ENCODE assay signal across 9 cellular contexts in the genomic region with DNA sequence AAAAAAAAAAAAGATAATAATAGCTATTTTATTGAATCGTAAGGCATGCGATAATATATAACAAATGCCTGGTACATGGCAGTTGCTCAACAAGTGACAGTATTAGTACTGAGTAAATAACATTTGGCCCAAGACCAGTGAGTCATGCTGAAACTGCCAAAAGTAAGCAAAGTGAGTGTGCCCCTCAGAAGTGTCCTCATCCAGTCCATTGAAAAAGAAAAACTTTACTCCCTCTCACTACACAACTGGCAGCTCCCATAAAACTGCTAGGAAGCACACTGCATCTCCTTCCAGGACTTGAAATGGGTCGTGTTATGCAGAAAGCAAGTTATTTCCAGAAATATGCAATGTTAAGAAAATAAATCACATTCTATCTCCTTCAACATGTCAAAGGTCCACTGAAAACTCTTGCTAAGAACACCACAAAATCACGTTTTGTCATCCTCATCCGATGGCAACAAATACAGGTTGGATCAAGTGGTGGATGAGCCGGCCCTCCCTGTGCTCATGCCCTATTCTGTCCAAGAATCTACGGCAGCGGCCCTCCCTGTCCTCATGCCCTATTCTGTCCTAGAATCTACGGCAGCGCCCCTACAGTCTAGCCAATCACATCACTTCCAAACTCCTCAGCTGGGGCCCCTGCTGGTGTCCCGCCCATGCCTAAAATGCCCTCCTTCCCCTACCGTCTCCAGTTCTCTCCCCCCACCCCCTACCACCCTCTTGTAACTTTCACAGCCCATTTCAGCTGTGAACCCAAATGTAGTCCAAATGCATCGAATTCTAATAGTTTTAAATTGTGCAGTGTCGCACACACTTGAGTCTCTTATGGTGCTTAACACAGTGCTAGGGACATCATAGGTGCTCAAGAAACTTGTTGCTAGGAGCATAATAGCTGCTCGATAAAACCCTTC. TPM values are rescaled to one million over a fixed set of nuclear protein-coding genes. Genes with fewer than 3 reads are reported as not detected.
DNase-seq lines count a peak whose midpoint lies in the region; ATAC-seq and TF ChIP-seq lines count a peak whose summit lies in the region.
"Had no signal": no experiment of that assay in that cellular context is flagged by ENCODE, and none has a peak within 500 bp of the region (broad histone marks: within the 10 kb centered on the region; RNA-seq: fewer than 3 reads in every experiment).

No MANE protein-coding gene starts in this region.

- H3K36me3 ChIP-seq in BLaER1 treated with 17β-estradiol and CSF1 and Interleukin-3, amounts not matched to agents 10 nM and 100 nM: peaks cover 0 to 33% (median 17%) of the 10 kb centered on the region in 11 experiments; a peak in 16 of 22 replicates
- H3K36me3 ChIP-seq in mesodermal cell (ENCODE audit: control insufficient read depth, insufficient read depth, low read length): peaks cover 30% of the 10 kb centered on the region
- H3K36me3 ChIP-seq in spleen: no peaks in the 10 kb centered on the region

- ATAC-seq in central memory CD8-positive, alpha-beta T cell (replicated peaks; ENCODE audit: extremely low read depth, poor library complexity, severe bottlenecking): no peak
- ATAC-seq in GM21723 (IDR thresholded peaks at IDR 0.05; ENCODE audit: unreplicated experiment): no peak

- peak overlapping the region in 3 of 4 donors; percentile 53 to 90 (median 77) for H3K4me3 Mint-ChIP-seq in IgD-negative memory B cell
- H3K4me3 Mint-ChIP-seq in central memory CD8-positive, alpha-beta T cell: peak overlapping the region; percentile 89

- peak overlapping the region in 9 of 11 experiments; percentile 22 to 97 (median 95); a peak in 11 of 22 replicates for H3K9ac ChIP-seq in BLaER1 treated with 17β-estradiol and CSF1 and Interleukin-3, amounts not matched to agents 10 nM and 100 nM

- no peak for TF ChIP-seq POLR2A in spleen (IDR thresholded peaks at IDR 0.05)

- intact Hi-C loops in spleen (cut with DNase I; ENCODE audit: low total_unique reads): no loop called here

- peaks cover 24 to 60% (median 53%) of the 10 kb centered on the region in 11 experiments; a peak in 21 of 22 replicates for H4K20me1 ChIP-seq in BLaER1 treated with 17β-estradiol and CSF1 and Interleukin-3, amounts not matched to agents 10 nM and 100 nM

- peak overlapping the region in 6 of 11 experiments; percentile 40 to 98 (median 76); a peak in 10 of 22 replicates for H3K27ac ChIP-seq in BLaER1 treated with 17β-estradiol and CSF1 and Interleukin-3, amounts not matched to agents 10 nM and 100 nM
- peak overlapping the region; percentile 29 for H3K27ac ChIP-seq in mesodermal cell (ENCODE audit: low read depth, low read length, severe bottlenecking)
- H3K27ac ChIP-seq in spleen: no peak overlapping the region

- H3K27ac Mint-ChIP-seq in IgD-negative memory B cell: peak overlapping the region in 2 of 3 donors; percentile 59 to 83
- no peak overlapping the region for H3K27ac Mint-ChIP-seq in central memory CD8-positive, alpha-beta T cell (ENCODE audit: low read depth)

- no peak for DNase-seq in central memory CD8-positive, alpha-beta T cell (ENCODE audit: low spot score in 2 of 2)
- DNase-seq in HPDE6-E6E7 (ENCODE audit: extremely low spot score): no peak
- DNase-seq in NCI-H2227 (lab: John Stamatoyannopoulos, UW; ENCODE audit: unreplicated experiment): no peak
- DNase-seq in spleen: no peak
- DNase-seq: stimulated activated CD4-positive, alpha-beta T cell treated with anti-CD3 and anti-CD28 coated beads, Interleukin-4, amount 100 ng/mL, for 1 hour had no signal

- peaks cover 18 to 30% (median 29%) of the 10 kb centered on the region in 3 donors for H3K4me1 Mint-ChIP-seq in IgD-negative memory B cell
- H3K4me1 Mint-ChIP-seq in central memory CD8-positive, alpha-beta T cell: peaks cover 55% of the 10 kb centered on the region

- peaks cover 28 to 45% (median 40%) of the 10 kb centered on the region in 10 experiments for H3K4me1 ChIP-seq in BLaER1 treated with 17β-estradiol and CSF1 and Interleukin-3, amounts not matched to agents 10 nM and 100 nM
- H3K4me1 ChIP-seq in mesodermal cell (ENCODE audit: control insufficient read depth, insufficient read depth, low read length, poor library complexity, severe bottlenecking): peaks cover 26% of the 10 kb centered on the region
- H3K4me1 ChIP-seq in spleen: peaks cover 14 to 55% (median 41%) of the 10 kb centered on the region in 6 donors

- peaks cover 8% of the 10 kb centered on the region for H3K27me3 Mint-ChIP-seq in IgD-negative memory B cell
- no peaks in the 10 kb centered on the region for H3K27me3 Mint-ChIP-seq in central memory CD8-positive, alpha-beta T cell

- H3K4me2 ChIP-seq in BLaER1 treated with 17β-estradiol and CSF1 and Interleukin-3, amounts not matched to agents 10 nM and 100 nM: peak overlapping the region; percentile 84 to 99 (median 95)

- no peak for TF ChIP-seq CTCF in spleen (IDR thresholded peaks at IDR 0.05 in 8 of 11, conservative IDR thresholded peaks at IDR 0.05 in 3 of 11)

- peak overlapping the region in 7 of 10 experiments; percentile 74 to 92 (median 91); a peak in 8 of 20 replicates for H3K4me3 ChIP-seq in BLaER1 treated with 17β-estradiol and CSF1 and Interleukin-3, amounts not matched to agents 10 nM and 100 nM
- H3K4me3 ChIP-seq in mesodermal cell (ENCODE audit: extremely low read depth, insufficient read depth, low read length, poor library complexity, severe bottlenecking): peak overlapping the region; percentile 81
- H3K4me3 ChIP-seq in spleen: peak overlapping the region in 1 of 8 donors; percentile 89

- no peaks in the 10 kb centered on the region for H3K9me3 ChIP-seq in BLaER1 treated with 17β-estradiol and CSF1 and Interleukin-3, amounts not matched to agents 10 nM and 100 nM (replicated peaks in 1 of 11)
- no peaks in the 10 kb centered on the region for H3K9me3 ChIP-seq in mesodermal cell (ENCODE audit: control insufficient read depth, low read length)
- H3K9me3 ChIP-seq in spleen: no peaks in the 10 kb centered on the region

- WGBS in mesodermal cell (ENCODE audit: insufficient coverage in 2 of 2), 2 experiments: 17 to 42% methylated on average over 11 of the region's 15 CpGs
- WGBS in spleen, 5 donors: 64 to 74% (median 72%) methylated on average over 15 of the region's 15 CpGs

- H3K27me3 ChIP-seq in BLaER1 treated with 17β-estradiol and CSF1 and Interleukin-3, amounts not matched to agents 10 nM and 100 nM: peaks cover 0 to 49% (median 21%) of the 10 kb centered on the region in 11 experiments; a peak in 15 of 22 replicates
- peaks cover 0 to 88% (median 25%) of the 10 kb centered on the region in 7 donors for H3K27me3 ChIP-seq in spleen (replicated peaks in 1 of 7)

- no peaks in the 10 kb centered on the region for H3K36me3 Mint-ChIP-seq in IgD-negative memory B cell
- H3K36me3 Mint-ChIP-seq in central memory CD8-positive, alpha-beta T cell (ENCODE audit: insufficient read depth): peaks cover 15% of the 10 kb centered on the region

- no peaks in the 10 kb centered on the region for H3K9me3 Mint-ChIP-seq in IgD-negative memory B cell
- no peaks in the 10 kb centered on the region for H3K9me3 Mint-ChIP-seq in central memory CD8-positive, alpha-beta T cell

RNA-seq across cellular contexts. Expression of gene PTCH1, which starts 12.5 kb away (rescaled TPM):
- polyA plus RNA-seq in IgD-negative memory B cell: 19.3 TPM
- 18.2 TPM for polyA plus RNA-seq in mesodermal cell (2013, experiment 1 of 2)
- polyA plus RNA-seq in mesodermal cell (2013, experiment 2 of 2): 15.8 TPM
- total RNA-seq in spleen: 10 to 100 TPM; 10.8 to 32.1 (median 12.4) TPM
- polyA plus RNA-seq in spleen: 1 to 10 TPM in 2 of 3 donors, under 1 TPM in 1; 0.70 to 2.1 (median 1.5) TPM

Comparison
In these comparisons a context has a peak if more than half of its experiments do, and no peak if none do; other contexts are left out.
1. H3K27ac ChIP-seq: peak in BLaER1 treated with 17β-estradiol and CSF1 and Interleukin-3, amounts not matched to agents 10 nM and 100 nM (6 of 11) and mesodermal cell (single experiment); none in spleen (0 of 8).